In genomic region chr2:186561467-186562208, GRCh38 we compare ENCODE assay signal across 1 cellular context.
TF ChIP-seq lines count a peak whose summit lies in the region.

No MANE protein-coding gene starts in this region.

TF ChIP-seq in SK-N-SH treated with all-trans-retinoic acid at 6 μM for 48 hours, 23 proteins besides CTCF, POLR2A, EP300 and RAD21 (continued from another document):
- no peak for TF ChIP-seq TSHZ2 (CRISPR knock-in tag; IDR thresholded peaks at IDR 0.05)
- TF ChIP-seq ZFP3 (CRISPR knock-in tag; IDR thresholded peaks at IDR 0.05), result no peak
- TF ChIP-seq TCF4 (CRISPR knock-in tag; IDR thresholded peaks at IDR 0.05; ENCODE audit: borderline replicate concordance), result no peak
- no peak for TF ChIP-seq TOX (CRISPR knock-in tag; IDR thresholded peaks at IDR 0.05; ENCODE audit: borderline replicate concordance)
- TF ChIP-seq GLIS3 (CRISPR knock-in tag; IDR thresholded peaks at IDR 0.05), result no peak
- TF ChIP-seq CSRNP3 (CRISPR knock-in tag; IDR thresholded peaks at IDR 0.05), result no peak
TF ChIP-seq in SK-N-SH treated with all-trans-retinoic acid at 6 μM for 48 hours: peak in this region for 0.
